In the genomic region with DNA sequence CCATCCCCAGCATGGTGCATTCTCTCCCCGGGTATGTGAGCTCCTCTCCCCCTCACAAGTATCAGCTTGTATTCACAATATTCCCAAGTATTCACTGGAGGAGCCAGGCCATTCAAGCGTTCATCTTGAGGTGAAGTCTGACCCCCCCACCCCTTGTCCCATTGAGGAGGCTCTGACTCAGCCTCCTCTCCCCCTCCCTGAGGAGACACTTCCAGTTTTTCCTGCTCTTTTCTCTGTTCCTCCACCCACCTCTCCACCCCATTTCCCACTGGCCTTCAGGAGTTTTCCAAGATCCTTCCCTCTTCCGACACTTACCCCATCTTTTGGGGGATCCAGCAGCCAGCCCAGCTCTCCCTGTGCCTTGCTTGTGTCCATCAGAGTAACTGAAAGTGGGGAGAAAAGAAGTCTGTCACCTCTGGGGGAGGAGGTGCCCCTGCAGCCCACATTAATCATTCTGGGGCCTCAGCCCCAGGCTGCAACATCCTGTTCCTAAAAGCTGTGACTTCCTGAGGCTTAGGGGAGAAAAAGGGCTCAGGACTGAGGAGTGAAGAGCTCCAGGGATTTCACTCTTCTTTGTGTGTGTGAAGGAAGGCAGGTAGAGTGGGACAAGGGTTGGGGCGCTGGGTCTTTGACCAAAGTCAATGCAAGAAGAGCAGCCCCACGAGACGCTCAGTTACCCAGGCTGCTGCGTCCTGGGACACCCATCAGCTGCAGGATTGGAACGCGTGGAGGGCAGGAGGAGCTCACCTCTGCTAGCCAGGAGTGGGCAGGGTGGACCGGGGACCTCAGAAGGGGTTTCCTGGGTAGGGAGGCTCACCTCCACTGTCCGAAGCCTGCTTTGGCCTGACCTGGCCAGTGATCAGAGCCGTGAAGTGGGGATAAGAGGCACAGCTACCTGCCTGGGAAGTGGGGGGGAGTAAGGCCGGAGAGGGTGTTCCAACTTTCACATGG, we compare ENCODE assay signal across 9 cellular contexts. TPM values are rescaled to one million over a fixed set of nuclear protein-coding genes. Genes with fewer than 3 reads are reported as not detected.
DNase-seq lines count a peak whose midpoint lies in the region; ATAC-seq, FAIRE-seq and TF ChIP-seq lines count a peak whose summit lies in the region.
"Had no signal": no experiment of that assay in that cellular context is flagged by ENCODE, and none has a peak within 500 bp of the region (broad histone marks: within the 10 kb centered on the region; RNA-seq: fewer than 3 reads in every experiment).

No MANE protein-coding gene starts in this region.

- TF ChIP-seq CTCF in right lobe of liver (IDR thresholded peaks at IDR 0.05) (no peak), vagina (IDR thresholded peaks at IDR 0.05) (no peak), D721Med (IDR thresholded peaks at IDR 0.05; ENCODE audit: insufficient read depth, missing control alignments) (no peak)

- peak overlapping the region in 1 of 2 donors; percentile 67 for H3K27ac Mint-ChIP-seq in activated naive CD4-positive, alpha-beta T cell treated with anti-CD3 and anti-CD28 coated beads, Interleukin-2, amount 50 U/mL, for 72 hours

- FAIRE-seq in D721Med (lab: Jason Lieb, UNC) = no peak
- FAIRE-seq: TTC549 had no signal

- H3K27me3 ChIP-seq in right lobe of liver (no peaks in the 10 kb centered on the region), vagina (no peaks in the 10 kb centered on the region)

- H3K9me3 Mint-ChIP-seq in activated naive CD4-positive, alpha-beta T cell treated with anti-CD3 and anti-CD28 coated beads, Interleukin-2, amount 50 U/mL, for 72 hours = no peaks in the 10 kb centered on the region

- no peaks in the 10 kb centered on the region for H3K9me3 ChIP-seq in right lobe of liver
- H3K9me3 ChIP-seq in vagina = no peaks in the 10 kb centered on the region

- H3K4me3 ChIP-seq in right lobe of liver (peak overlapping the region; percentile 49 to 68 (median 66)), vagina (peak overlapping the region; percentile 40 to 50)

- H3K4me1 ChIP-seq in right lobe of liver (peaks cover 0 to 23% (median 5%) of the 10 kb centered on the region in 4 donors), vagina (peaks cover 54% of the 10 kb centered on the region)

- intact Hi-C loops in right lobe of liver (cut with DNase I) = no loop called here
- intact Hi-C loops in vagina (cut with DNase I) = no loop called here

- no peaks in the 10 kb centered on the region for H3K36me3 Mint-ChIP-seq in activated naive CD4-positive, alpha-beta T cell treated with anti-CD3 and anti-CD28 coated beads, Interleukin-2, amount 50 U/mL, for 72 hours

- peak; percentile 65 to 67 for ATAC-seq in activated naive CD4-positive, alpha-beta T cell treated with anti-CD3 and anti-CD28 coated beads, Interleukin-2, amount 50 U/mL, for 72 hours
- ATAC-seq in right lobe of liver (peak in 3 of 4 donors; percentile 11 to 27 (median 18)), GM19351 (IDR thresholded peaks at IDR 0.05; ENCODE audit: unreplicated experiment) (no peak)

- peak overlapping the region in 1 of 3 donors; percentile 43 for H3K27ac ChIP-seq in right lobe of liver
- peak overlapping the region; percentile 56 for H3K27ac ChIP-seq in vagina

- 66% methylated on average over 4 of the region's 13 CpGs for WGBS in right lobe of liver (ENCODE audit: insufficient coverage, low coverage, low lambda C conversion rate, missing lambda C conversion rate)

- TF ChIP-seq POLR2A in right lobe of liver (IDR thresholded peaks at IDR 0.05) = no peak
- no peak for TF ChIP-seq POLR2A in vagina (IDR thresholded peaks at IDR 0.05)

- H3K36me3 ChIP-seq in right lobe of liver (no peaks in the 10 kb centered on the region), vagina (no peaks in the 10 kb centered on the region)

- peak; percentile 49 for DNase-seq in stimulated activated CD4-positive, alpha-beta T cell treated with anti-CD3 and anti-CD28 coated beads, Interleukin-15, amount 100 ng/mL, for 24 hours
- no peak for DNase-seq in stimulated activated CD4-positive, alpha-beta T cell treated with anti-CD3 and anti-CD28 coated beads, Interleukin-1b, Interleukin-23, amount 100 ng/mL, for 48 hours
- DNase-seq in activated naive CD4-positive, alpha-beta T cell treated with anti-CD3 and anti-CD28 coated beads, Interleukin-2, amount 50 U/mL, for 72 hours (ENCODE audit: low spot score in 2 of 2) = no peak
- DNase-seq in right lobe of liver (no peak), vagina (ENCODE audit: extremely low spot score in 2 of 2) (peak in 1 of 2 donors; percentile 90), D721Med (ENCODE audit: insufficient read length, low spot score) (no peak), NCI-H2171 treated with DMSO at 0.1 percent for 48 hours (lab: John Stamatoyannopoulos, UW) (no peak)

RNA-seq across cellular contexts. Expression of a gene that starts 1.1 kb away (rescaled TPM):
- 1 to 10 TPM; 1.8 to 2.4 TPM for total RNA-seq in activated naive CD4-positive, alpha-beta T cell treated with anti-CD3 and anti-CD28 coated beads, Interleukin-2, amount 50 U/mL, for 72 hours
- 10 to 100 TPM; 12.6 to 41.3 (median 16.5) TPM for total RNA-seq in right lobe of liver
- total RNA-seq in vagina = 51.3 TPM

RNA-seq across cellular contexts. Expression of a gene that starts 26.4 kb away (rescaled TPM):
- 100 to 1,000 TPM in 1 of 2 donors, 10 to 100 TPM in 1; 75.9 to 146 TPM for total RNA-seq in activated naive CD4-positive, alpha-beta T cell treated with anti-CD3 and anti-CD28 coated beads, Interleukin-2, amount 50 U/mL, for 72 hours
- 100 to 1,000 TPM in 1 of 6 experiments, 10 to 100 TPM in 5; 29.7 to 129 (median 43.6) TPM for total RNA-seq in right lobe of liver
- total RNA-seq in vagina = 86.2 TPM

RNA-seq across cellular contexts. Expression of a gene that starts 35.7 kb away (rescaled TPM):
- total RNA-seq in activated naive CD4-positive, alpha-beta T cell treated with anti-CD3 and anti-CD28 coated beads, Interleukin-2, amount 50 U/mL, for 72 hours = not detected
- under 1 TPM in 1 of 6 experiments, not detected in 5; 0.35 TPM for total RNA-seq in right lobe of liver
- not detected for total RNA-seq in vagina

RNA-seq across cellular contexts. Expression of a gene that starts 45.1 kb away (rescaled TPM):
- 1 to 10 TPM in 1 of 2 donors, under 1 TPM in 1; 0.77 to 2.1 TPM for total RNA-seq in activated naive CD4-positive, alpha-beta T cell treated with anti-CD3 and anti-CD28 coated beads, Interleukin-2, amount 50 U/mL, for 72 hours
- under 1 TPM; 0.05 to 0.51 (median 0.14) TPM for total RNA-seq in right lobe of liver
- 1.5 TPM for total RNA-seq in vagina
